In the genomic region with DNA sequence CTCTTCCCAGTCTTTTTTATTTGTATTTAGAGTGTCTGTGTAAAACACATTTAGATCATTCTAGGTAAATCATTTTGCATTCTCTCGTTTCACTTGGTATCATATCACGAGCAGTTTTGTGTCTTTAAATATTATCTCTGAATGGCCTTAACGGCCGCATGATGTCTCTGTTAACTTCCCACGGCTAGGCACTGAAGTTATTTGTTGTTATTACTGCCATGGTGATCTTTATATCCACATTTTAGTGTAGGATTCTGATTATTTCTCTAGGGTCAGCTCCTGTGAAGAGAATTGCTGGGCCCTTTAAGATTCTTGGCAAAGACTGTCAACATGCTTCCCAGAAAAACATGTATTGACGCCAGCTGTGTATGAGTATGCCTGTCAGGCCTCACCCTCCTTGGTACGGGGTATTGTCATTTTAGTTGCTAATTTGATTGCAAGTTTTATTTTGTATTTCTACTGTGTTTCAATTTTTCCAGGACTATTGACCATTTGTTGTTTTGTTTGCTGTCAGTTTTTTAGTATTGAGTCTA, we compare ENCODE assay signal across 13 cellular contexts.
DNase-seq lines count a peak whose midpoint lies in the region; ATAC-seq and TF ChIP-seq lines count a peak whose summit lies in the region.
"Had no signal": no experiment of that assay in that cellular context is flagged by ENCODE, and none has a peak within 500 bp of the region (broad histone marks: within the 10 kb centered on the region; RNA-seq: fewer than 3 reads in every experiment).

No MANE protein-coding gene starts in this region.

- H3K9me2 ChIP-seq in SK-N-SH = no peaks in the 10 kb centered on the region

- H3K4me2 ChIP-seq in SK-N-SH = no peak overlapping the region

- 75% methylated on average over 7 of the region's 7 CpGs for WGBS in SK-N-SH (ENCODE audit: low lambda C conversion rate)
- WGBS in thyroid gland, 2 donors = 17 to 22% methylated on average over 7 of the region's 7 CpGs

- DNase-seq in SK-N-SH (no peak), cardiac fibroblast (ENCODE audit: low read depth in 2 of 2) (peak; percentile 76 to 83), iris pigment epithelial cell (ENCODE audit: low read depth) (peak; percentile 47), thyroid gland (peak in 1 of 2 donors; percentile 15), ascending aorta (ENCODE audit: low spot score in 2 of 2) (no peak), glomerular visceral epithelial cell (ENCODE audit: extremely low spot score) (no peak)
- no peak for DNase-seq in effector CD4-positive, alpha-beta T cell
- DNase-seq: activated CD4-positive, CD25-positive, alpha-beta regulatory T cell treated with anti-CD3 and anti-CD28 coated beads, Interleukin-2, amount 50 U/mL, for 72 hours; NCI-H1436; stimulated activated CD8-positive, alpha-beta memory T cell treated with anti-CD3 and anti-CD28 coated beads, Interleukin-4, amount 100 ng/mL, for 48 hours; upper lobe of right lung had no signal

- CTCF ChIA-PET in SK-N-SH (lab: Yijun Ruan, JAX) = interaction anchor here (1.4 to 2.0 kb wide), 2 partner anchors 10 to 11 kb away, joined by 6 to 7 read pairs; no protein-coding TSS in a partner anchor

- no peaks in the 10 kb centered on the region for H3K9me3 ChIP-seq in SK-N-SH
- H3K9me3 ChIP-seq in thyroid gland = no peaks in the 10 kb centered on the region
- H3K9me3 ChIP-seq in ascending aorta = no peaks in the 10 kb centered on the region
- H3K9me3 ChIP-seq: upper lobe of right lung had no signal

- H2AFZ ChIP-seq in SK-N-SH (ENCODE audit: low read depth) = no peak overlapping the region

- H3K4me3 ChIP-seq in SK-N-SH (ENCODE audit: low read depth in 2 of 2, low read length in 1 of 2) = no peak overlapping the region
- H3K4me3 ChIP-seq in cardiac fibroblast (replicated peaks in 1 of 2; ENCODE audit: low read depth in 2 of 2, low read length in 2 of 2) = no peak overlapping the region
- H3K4me3 ChIP-seq in thyroid gland (replicated peaks in 1 of 3) = no peak overlapping the region
- peak overlapping the region in 1 of 2 donors; percentile 9 for H3K4me3 ChIP-seq in ascending aorta
- H3K4me3 ChIP-seq: upper lobe of right lung had no signal

- no peaks in the 10 kb centered on the region for H3K79me2 ChIP-seq in SK-N-SH (ENCODE audit: insufficient read depth)

- H3K9ac ChIP-seq in SK-N-SH = no peak overlapping the region

- TF ChIP-seq POLR2A in thyroid gland (IDR thresholded peaks at IDR 0.05) = no peak

- peaks cover 5% of the 10 kb centered on the region for H3F3A ChIP-seq in SK-N-SH (replicated peaks; ENCODE audit: insufficient read depth)

- H3K36me3 ChIP-seq in SK-N-SH (replicated peaks in 1 of 2; ENCODE audit: control insufficient read depth in 1 of 2, insufficient read depth in 2 of 2, low read length in 1 of 2) (no peaks in the 10 kb centered on the region), thyroid gland (no peaks in the 10 kb centered on the region), ascending aorta (no peaks in the 10 kb centered on the region)
- H3K36me3 ChIP-seq: upper lobe of right lung had no signal

- POLR2A ChIA-PET in SK-N-SH (lab: Yijun Ruan, JAX) = interaction anchor here (0.5 kb wide), 1 partner anchor 60 kb away, joined by 4 read pairs; no protein-coding TSS in a partner anchor

- no peak for TF ChIP-seq EP300 in SK-N-SH (IDR thresholded peaks at IDR 0.05; ENCODE audit: borderline replicate concordance in 1 of 2, low read depth in 1 of 2, low read length in 1 of 2)

- H4K20me1 ChIP-seq in SK-N-SH (ENCODE audit: insufficient read depth) = no peaks in the 10 kb centered on the region

- ATAC-seq in SK-N-SH treated with all-trans-retinoic acid at 6 μM for 48 hours = 0 out of 3 replicates have a peak, but pooled peaks have one; percentile 38
- ATAC-seq: HepG2, upper lobe of right lung had no signal

- 0 out of 4 replicates have a peak, but pooled peaks cover 0 to 6% of the 10 kb centered on the region in 2 experiments for H3K4me1 ChIP-seq in SK-N-SH (ENCODE audit: control insufficient read depth in 1 of 2, insufficient read depth in 2 of 2, low read depth in 1 of 2, low read length in 1 of 2)
- H3K4me1 ChIP-seq in thyroid gland = peaks cover 39 to 58% of the 10 kb centered on the region in 2 donors
- peaks cover 0 to 5% of the 10 kb centered on the region in 2 donors for H3K4me1 ChIP-seq in ascending aorta
- H3K4me1 ChIP-seq: upper lobe of right lung had no signal

- intact Hi-C loops in thyroid gland (cut with DNase I) = no loop called here
- intact Hi-C loops in ascending aorta (cut with DNase I) = no loop called here

- H3K27ac ChIP-seq in SK-N-SH (ENCODE audit: low read depth in 2 of 2, low read length in 1 of 2) (no peak overlapping the region), thyroid gland (peak overlapping the region; percentile 11 to 68 (median 61)), ascending aorta (no peak overlapping the region)
- H3K27ac ChIP-seq: upper lobe of right lung had no signal

- TF ChIP-seq RAD21 in SK-N-SH (IDR thresholded peaks at IDR 0.05; ENCODE audit: low read length) = no peak

- no peaks in the 10 kb centered on the region for H3K27me3 ChIP-seq in SK-N-SH (ENCODE audit: insufficient read depth)
- no peaks in the 10 kb centered on the region for H3K27me3 ChIP-seq in thyroid gland
- H3K27me3 ChIP-seq in ascending aorta = no peaks in the 10 kb centered on the region
- H3K27me3 ChIP-seq: upper lobe of right lung had no signal

- TF ChIP-seq CTCF in SK-N-SH (IDR thresholded peaks at IDR 0.05) (no peak), cardiac fibroblast (IDR thresholded peaks at IDR 0.05; ENCODE audit: low read depth, low read length) (no peak), thyroid gland (IDR thresholded peaks at IDR 0.05) (no peak), ascending aorta (IDR thresholded peaks at IDR 0.05) (no peak)

TF ChIP-seq in SK-N-SH treated with all-trans-retinoic acid at 6 μM for 48 hours, 23 proteins besides CTCF, POLR2A, EP300 and RAD21 (continues in another document):
- no peak for TF ChIP-seq OSR1 (CRISPR knock-in tag; IDR thresholded peaks at IDR 0.05)
- TF ChIP-seq PATZ1 (CRISPR knock-in tag; IDR thresholded peaks at IDR 0.05; ENCODE audit: borderline replicate concordance) = no peak
- TF ChIP-seq PPARA (CRISPR knock-in tag; IDR thresholded peaks at IDR 0.05; ENCODE audit: borderline replicate concordance) = no peak
- no peak for TF ChIP-seq ZFP30 (CRISPR knock-in tag; IDR thresholded peaks at IDR 0.05)
- TF ChIP-seq GLIS3 (CRISPR knock-in tag; IDR thresholded peaks at IDR 0.05) = no peak

TF ChIP-seq in SK-N-SH, 30 proteins besides CTCF, POLR2A, EP300 and RAD21:
- no peak for TF ChIP-seq RCOR1 (IDR thresholded peaks at IDR 0.05; ENCODE audit: low read length)
- no peak for TF ChIP-seq CHD2 (IDR thresholded peaks at IDR 0.05; ENCODE audit: low read length, partially characterized antibody)
- TF ChIP-seq NRF1 (IDR thresholded peaks at IDR 0.05; ENCODE audit: low read depth, low read length) = no peak
- no peak for TF ChIP-seq FOXM1 (IDR thresholded peaks at IDR 0.05; ENCODE audit: low read depth)
- no peak for TF ChIP-seq MEF2A (IDR thresholded peaks at IDR 0.05; ENCODE audit: borderline replicate concordance, low read depth)
- TF ChIP-seq, protein P1, sequence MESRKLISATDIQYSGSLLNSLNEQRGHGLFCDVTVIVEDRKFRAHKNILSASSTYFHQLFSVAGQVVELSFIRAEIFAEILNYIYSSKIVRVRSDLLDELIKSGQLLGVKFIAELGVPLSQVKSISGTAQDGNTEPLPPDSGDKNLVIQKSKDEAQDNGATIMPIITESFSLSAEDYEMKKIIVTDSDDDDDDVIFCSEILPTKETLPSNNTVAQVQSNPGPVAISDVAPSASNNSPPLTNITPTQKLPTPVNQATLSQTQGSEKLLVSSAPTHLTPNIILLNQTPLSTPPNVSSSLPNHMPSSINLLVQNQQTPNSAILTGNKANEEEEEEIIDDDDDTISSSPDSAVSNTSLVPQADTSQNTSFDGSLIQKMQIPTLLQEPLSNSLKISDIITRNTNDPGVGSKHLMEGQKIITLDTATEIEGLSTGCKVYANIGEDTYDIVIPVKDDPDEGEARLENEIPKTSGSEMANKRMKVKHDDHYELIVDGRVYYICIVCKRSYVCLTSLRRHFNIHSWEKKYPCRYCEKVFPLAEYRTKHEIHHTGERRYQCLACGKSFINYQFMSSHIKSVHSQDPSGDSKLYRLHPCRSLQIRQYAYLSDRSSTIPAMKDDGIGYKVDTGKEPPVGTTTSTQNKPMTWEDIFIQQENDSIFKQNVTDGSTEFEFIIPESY (IDR thresholded peaks at IDR 0.05; ENCODE audit: borderline replicate concordance, low read depth) = no peak
- no peak for TF ChIP-seq GATA2 (CRISPR knock-in tag; IDR thresholded peaks at IDR 0.05)
- TF ChIP-seq FOSL2 (IDR thresholded peaks at IDR 0.05; ENCODE audit: borderline replicate concordance, low read depth) = no peak
- no peak for TF ChIP-seq POLR2AphosphoS5 (IDR thresholded peaks at IDR 0.05; ENCODE audit: low read depth, low read length)
- TF ChIP-seq TEAD4 (IDR thresholded peaks at IDR 0.05; ENCODE audit: borderline replicate concordance, insufficient read depth) = no peak

Comparison
In these comparisons a context has a peak if more than half of its experiments do, and no peak if none do; other contexts are left out.
1. DNase-seq: peak in cardiac fibroblast (2 of 2) and iris pigment epithelial cell (single experiment); none in SK-N-SH (single experiment), ascending aorta (0 of 2), glomerular visceral epithelial cell (single experiment) and effector CD4-positive, alpha-beta T cell (single experiment).
2. H3K27ac ChIP-seq: peak in thyroid gland (3 of 3); none in SK-N-SH (0 of 2) and ascending aorta (0 of 2).